In the genomic region with DNA sequence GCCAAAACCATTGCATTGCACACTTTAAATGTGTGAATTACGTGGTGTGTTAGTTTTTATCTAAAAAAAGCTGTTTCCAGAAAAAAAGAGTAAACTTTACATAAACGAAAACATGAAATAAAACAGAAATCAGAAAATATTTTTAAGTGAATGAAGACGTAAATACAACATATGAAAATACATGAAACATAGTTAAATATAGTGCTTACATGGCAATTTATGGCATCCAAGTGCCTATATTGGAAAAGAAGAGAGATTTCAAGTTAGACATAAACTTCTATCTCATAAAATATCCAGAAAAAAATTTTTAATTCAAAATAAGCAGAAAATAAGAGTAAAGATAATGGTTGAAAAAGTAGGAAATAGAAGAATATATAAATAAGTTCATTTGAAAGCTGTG, we compare ENCODE assay signal across 37 cellular contexts. TPM values are rescaled to one million over a fixed set of nuclear protein-coding genes. Genes with fewer than 3 reads are reported as not detected.
"Had no signal": no experiment of that assay in that cellular context is flagged by ENCODE, and none has a peak within 500 bp of the region (broad histone marks: within the 10 kb centered on the region; RNA-seq: fewer than 3 reads in every experiment).

No MANE protein-coding gene starts in this region.

- DNase-seq: activated B cell treated with CpG ODN at 0.5 μM for 24 hours; activated CD4-positive, alpha-beta memory T cell treated with anti-CD3 and anti-CD28 coated beads for 36 hours; activated CD4-positive, alpha-beta T cell treated with anti-CD3 and anti-CD28 coated beads for 4 hours; activated CD4-positive, alpha-beta T cell treated with anti-CD3 and anti-CD28 coated beads, Interleukin-2, amount 10 ng/mL, durations not matched to agents 24 days and 14 days; activated CD4-positive, alpha-beta T cell treated with anti-CD3 and anti-CD28 coated beads, Interleukin-2, amount 50 U/mL, for 1 hour; activated CD4-positive, alpha-beta T cell treated with anti-CD3 and anti-CD28 coated beads, Interleukin-2, amount 50 U/mL, for 4 hours; activated CD4-positive, CD25-positive, alpha-beta regulatory T cell treated with anti-CD3 and anti-CD28 coated beads, Interleukin-2, amount 50 U/mL, for 72 hours; activated CD8-positive, alpha-beta memory T cell treated with anti-CD3 and anti-CD28 coated beads, Interleukin-2, amount 50 U/mL, for 4 hours; activated CD8-positive, alpha-beta T cell treated with anti-CD3 and anti-CD28 coated beads for 36 hours; activated effector memory CD4-positive, alpha-beta T cell treated with anti-CD3 and anti-CD28 coated beads, Interleukin-2, amount 50 U/mL, for 16 hours; activated gamma-delta T cell treated with Interleukin-2 at 50 U/mL for 16 hours; activated naive CD4-positive, alpha-beta T cell; activated naive CD4-positive, alpha-beta T cell treated with anti-CD3 and anti-CD28 coated beads for 36 hours; activated naive CD4-positive, alpha-beta T cell treated with anti-CD3 and anti-CD28 coated beads, Interleukin-2, amount 50 U/mL, for 16 hours; activated naive CD8-positive, alpha-beta T cell treated with anti-CD3 and anti-CD28 coated beads for 36 hours; activated T-cell treated with anti-CD3 and anti-CD28 coated beads for 4 hours; activated T-cell treated with anti-CD3 and anti-CD28 coated beads, Interleukin-2, amount 50 U/mL, for 1 hour; activated T-cell treated with anti-CD3 and anti-CD28 coated beads, Interleukin-2, amount 50 U/mL, for 4 hours; activated T-cell treated with anti-CD3 and anti-CD28 coated beads, Interleukin-2, amount 50 U/mL, for 72 hours; adrenal gland; amniotic stem cell; aorta; body of pancreas; brain microvascular endothelial cell; central memory CD4-positive, alpha-beta T cell; T-helper 2 cell; T-helper 9 cell had no signal

- H3K9me3 ChIP-seq: adrenal gland, body of pancreas, breast epithelium had no signal

- FAIRE-seq: astrocyte, TTC549 had no signal

- H3K4me1 ChIP-seq: adrenal gland, body of pancreas, breast epithelium had no signal

- ATAC-seq: activated CD8-positive, alpha-beta T cell treated with anti-CD3 and anti-CD28 coated beads for 36 hours; activated naive CD4-positive, alpha-beta T cell treated with anti-CD3 and anti-CD28 coated beads, Interleukin-2, amount 50 U/mL, for 72 hours; activated T-cell treated with anti-CD3 and anti-CD28 coated beads, Interleukin-2, amount 50 U/mL, for 4 hours; activated T-cell treated with anti-CD3 and anti-CD28 coated beads, Interleukin-2, amount 50 U/mL, for 72 hours; activated T-helper 17 cell treated with anti-CD3 and anti-CD28 coated beads, Interleukin-2, amount 50 U/mL, for 72 hours; body of pancreas had no signal

- H3K4me3 ChIP-seq: adrenal gland, body of pancreas, breast epithelium had no signal

- H3K27me3 ChIP-seq: adrenal gland, body of pancreas, brain microvascular endothelial cell had no signal

- H3K27ac ChIP-seq: adrenal gland, body of pancreas, brain microvascular endothelial cell, breast epithelium, VCaP had no signal

- H3K36me3 ChIP-seq: adrenal gland, brain microvascular endothelial cell, breast epithelium had no signal

RNA-seq across cellular contexts. Expression of gene OR8D2, which starts 11.9 kb away (rescaled TPM):
- total RNA-seq: activated B cell treated with CpG ODN at 0.5 μM for 24 hours; activated CD4-positive, alpha-beta memory T cell treated with anti-CD3 and anti-CD28 coated beads for 36 hours; activated CD4-positive, alpha-beta T cell treated with anti-CD3 and anti-CD28 coated beads, Interleukin-2, amount 10 ng/mL, durations not matched to agents 24 days and 14 days; activated CD8-positive, alpha-beta memory T cell treated with anti-CD3 and anti-CD28 coated beads for 36 hours; activated CD8-positive, alpha-beta T cell treated with anti-CD3 and anti-CD28 coated beads for 36 hours; activated naive CD4-positive, alpha-beta T cell treated with anti-CD3 and anti-CD28 coated beads for 36 hours; activated naive CD4-positive, alpha-beta T cell treated with anti-CD3 and anti-CD28 coated beads, Interleukin-2, amount 50 U/mL, for 72 hours; activated naive CD8-positive, alpha-beta T cell treated with anti-CD3 and anti-CD28 coated beads for 36 hours; activated T-cell treated with anti-CD3 and anti-CD28 coated beads, Interleukin-2, amount 50 U/mL, for 4 hours; activated T-cell treated with anti-CD3 and anti-CD28 coated beads, Interleukin-2, amount 50 U/mL, for 72 hours; activated T-helper 1 cell treated with anti-CD3 and anti-CD28 coated beads, Interleukin-12 subunit alpha, Interleukin-12 subunit beta, Interleukin-2, Interleukin-4 antibody, amounts not matched to agents 30 ng/mL and 10 ng/mL and 1 ng/mL, durations not matched to agents 14 hours and 24 hours and 36 hours; activated T-helper 17 cell treated with anti-CD3 and anti-CD28 coated beads, Interleukin-2, amount 50 U/mL, for 72 hours; adrenal gland; aorta; astrocyte; body of pancreas; breast epithelium; cardiac septum; cerebellum had no signal
- polyA plus RNA-seq: adrenal gland, aorta had no signal

RNA-seq across cellular contexts. Expression of gene OR8D1, which starts 18.1 kb away (rescaled TPM):
- total RNA-seq: activated B cell treated with CpG ODN at 0.5 μM for 24 hours; activated CD4-positive, alpha-beta memory T cell treated with anti-CD3 and anti-CD28 coated beads for 36 hours; activated CD4-positive, alpha-beta T cell treated with anti-CD3 and anti-CD28 coated beads, Interleukin-2, amount 10 ng/mL, durations not matched to agents 24 days and 14 days; activated CD8-positive, alpha-beta memory T cell treated with anti-CD3 and anti-CD28 coated beads for 36 hours; activated CD8-positive, alpha-beta T cell treated with anti-CD3 and anti-CD28 coated beads for 36 hours; activated naive CD4-positive, alpha-beta T cell treated with anti-CD3 and anti-CD28 coated beads for 36 hours; activated naive CD4-positive, alpha-beta T cell treated with anti-CD3 and anti-CD28 coated beads, Interleukin-2, amount 50 U/mL, for 72 hours; activated naive CD8-positive, alpha-beta T cell treated with anti-CD3 and anti-CD28 coated beads for 36 hours; activated T-cell treated with anti-CD3 and anti-CD28 coated beads, Interleukin-2, amount 50 U/mL, for 4 hours; activated T-cell treated with anti-CD3 and anti-CD28 coated beads, Interleukin-2, amount 50 U/mL, for 72 hours; activated T-helper 1 cell treated with anti-CD3 and anti-CD28 coated beads, Interleukin-12 subunit alpha, Interleukin-12 subunit beta, Interleukin-2, Interleukin-4 antibody, amounts not matched to agents 30 ng/mL and 10 ng/mL and 1 ng/mL, durations not matched to agents 14 hours and 24 hours and 36 hours; activated T-helper 17 cell treated with anti-CD3 and anti-CD28 coated beads, Interleukin-2, amount 50 U/mL, for 72 hours; adrenal gland; aorta; astrocyte; body of pancreas; breast epithelium; cardiac septum; cerebellum had no signal
- polyA plus RNA-seq: adrenal gland, aorta had no signal

RNA-seq across cellular contexts. Expression of gene OR8B2, which starts 52.4 kb away (rescaled TPM):
- total RNA-seq: activated B cell treated with CpG ODN at 0.5 μM for 24 hours; activated CD4-positive, alpha-beta memory T cell treated with anti-CD3 and anti-CD28 coated beads for 36 hours; activated CD4-positive, alpha-beta T cell treated with anti-CD3 and anti-CD28 coated beads, Interleukin-2, amount 10 ng/mL, durations not matched to agents 24 days and 14 days; activated CD8-positive, alpha-beta memory T cell treated with anti-CD3 and anti-CD28 coated beads for 36 hours; activated CD8-positive, alpha-beta T cell treated with anti-CD3 and anti-CD28 coated beads for 36 hours; activated naive CD4-positive, alpha-beta T cell treated with anti-CD3 and anti-CD28 coated beads for 36 hours; activated naive CD4-positive, alpha-beta T cell treated with anti-CD3 and anti-CD28 coated beads, Interleukin-2, amount 50 U/mL, for 72 hours; activated naive CD8-positive, alpha-beta T cell treated with anti-CD3 and anti-CD28 coated beads for 36 hours; activated T-cell treated with anti-CD3 and anti-CD28 coated beads, Interleukin-2, amount 50 U/mL, for 4 hours; activated T-cell treated with anti-CD3 and anti-CD28 coated beads, Interleukin-2, amount 50 U/mL, for 72 hours; activated T-helper 1 cell treated with anti-CD3 and anti-CD28 coated beads, Interleukin-12 subunit alpha, Interleukin-12 subunit beta, Interleukin-2, Interleukin-4 antibody, amounts not matched to agents 30 ng/mL and 10 ng/mL and 1 ng/mL, durations not matched to agents 14 hours and 24 hours and 36 hours; activated T-helper 17 cell treated with anti-CD3 and anti-CD28 coated beads, Interleukin-2, amount 50 U/mL, for 72 hours; adrenal gland; aorta; astrocyte; body of pancreas; breast epithelium; cardiac septum; cerebellum had no signal
- polyA plus RNA-seq: adrenal gland, aorta had no signal
